8 cellular contexts compared by ENCODE assay signal in genomic region chrX:54182864-54183613, GRCh38. TPM values are rescaled to one million over a fixed set of nuclear protein-coding genes. Genes with fewer than 3 reads are reported as not detected.
DNase-seq lines count a peak whose midpoint lies in the region; ATAC-seq and TF ChIP-seq lines count a peak whose summit lies in the region.

TSS of gene FAM120C (minus strand) at chrX:54183254. CDS start at chrX:54183198, 56 bp downstream.

- no peaks in the 10 kb centered on the region for H3F3A ChIP-seq in neural cell (ENCODE audit: insufficient read depth, low read length, poor library complexity, severe bottlenecking)

- no peaks in the 10 kb centered on the region for H3K36me3 ChIP-seq in neural cell (ENCODE audit: insufficient read depth, low read length)

- no peaks in the 10 kb centered on the region for H3K9me2 ChIP-seq in neural cell (ENCODE audit: insufficient read depth, low read length)

- DNase-seq in DMS153 treated with DMSO at 0.1 percent for 48 hours (lab: John Stamatoyannopoulos, UW; ENCODE audit: unreplicated experiment) (peak; percentile 31), LHCN-M2 (ENCODE audit: low read depth) (peak; percentile 74), SHP77 (lab: John Stamatoyannopoulos, UW) (peak; percentile 92 to 97), fibroblast of the conjunctiva (ENCODE audit: low read depth) (peak; percentile 59)
- DNase-seq in activated effector memory CD4-positive, alpha-beta T cell treated with anti-CD3 and anti-CD28 coated beads, Interleukin-2, amount 50 U/mL, for 16 hours = peak; percentile 84

- no peak for TF ChIP-seq RAD21 in neural cell (conservative IDR thresholded peaks at IDR 0.05)

- H3K4me3 Mint-ChIP-seq in stimulated activated naive CD8-positive, alpha-beta T cell treated with anti-CD3 and anti-CD28 coated beads, Interleukin-15, Interleukin-2, amounts not matched to agents 100 ng/mL and 50 ng/mL, for 24 hours = peak within 1 kb of the TSS; percentile 94

- no peak for TF ChIP-seq CTCF in neural cell (IDR thresholded peaks at IDR 0.05; ENCODE audit: poor library complexity, severe bottlenecking)

- peak within 1 kb of the TSS; percentile 79 for H3K4me3 ChIP-seq in neural cell (ENCODE audit: low read length)

- H3K27me3 Mint-ChIP-seq in stimulated activated naive CD8-positive, alpha-beta T cell treated with anti-CD3 and anti-CD28 coated beads, Interleukin-15, Interleukin-2, amounts not matched to agents 100 ng/mL and 50 ng/mL, for 24 hours = no peaks in the 10 kb centered on the region

- H4K20me1 ChIP-seq in neural cell (ENCODE audit: insufficient read depth) = no peaks in the 10 kb centered on the region

- no peaks in the 10 kb centered on the region for H3K9me3 ChIP-seq in neural cell (ENCODE audit: low read length)

- peaks cover 23% of the 10 kb centered on the region for H3K79me2 ChIP-seq in neural cell (replicated peaks; ENCODE audit: insufficient read depth, low read length)

- H3K4me2 ChIP-seq in neural cell (ENCODE audit: low read length) = peak within 1 kb of the TSS; percentile 51

- no peak within 1 kb of the TSS for H2AFZ ChIP-seq in neural cell (ENCODE audit: low read depth, low read length)

- peak within 1 kb of the TSS; percentile 73 for H3K9ac ChIP-seq in neural cell (ENCODE audit: low read length)

- H3K9me3 Mint-ChIP-seq in stimulated activated naive CD8-positive, alpha-beta T cell treated with anti-CD3 and anti-CD28 coated beads, Interleukin-15, Interleukin-2, amounts not matched to agents 100 ng/mL and 50 ng/mL, for 24 hours = no peaks in the 10 kb centered on the region

- H3K27ac ChIP-seq in neural cell (ENCODE audit: low read length) = peak within 1 kb of the TSS; percentile 86

- ATAC-seq in GM21737 (IDR thresholded peaks at IDR 0.05; ENCODE audit: unreplicated experiment) = peak; percentile 34

- H3K36me3 Mint-ChIP-seq in stimulated activated naive CD8-positive, alpha-beta T cell treated with anti-CD3 and anti-CD28 coated beads, Interleukin-15, Interleukin-2, amounts not matched to agents 100 ng/mL and 50 ng/mL, for 24 hours (ENCODE audit: low read depth) = peaks cover 34% of the 10 kb centered on the region

- H3K4me1 Mint-ChIP-seq in stimulated activated naive CD8-positive, alpha-beta T cell treated with anti-CD3 and anti-CD28 coated beads, Interleukin-15, Interleukin-2, amounts not matched to agents 100 ng/mL and 50 ng/mL, for 24 hours (ENCODE audit: low read depth) = peaks cover 40% of the 10 kb centered on the region

- H3K27ac Mint-ChIP-seq in stimulated activated naive CD8-positive, alpha-beta T cell treated with anti-CD3 and anti-CD28 coated beads, Interleukin-15, Interleukin-2, amounts not matched to agents 100 ng/mL and 50 ng/mL, for 24 hours = peak within 1 kb of the TSS; percentile 90

- no peak for TF ChIP-seq EP300 in neural cell (conservative IDR thresholded peaks at IDR 0.05; ENCODE audit: poor library complexity, severe bottlenecking)

- H3K27me3 ChIP-seq in neural cell (ENCODE audit: insufficient read depth, low read depth, low read length) = no peaks in the 10 kb centered on the region

TF ChIP-seq in neural cell, 6 proteins besides CTCF, POLR2A, EP300 and RAD21:
- TF ChIP-seq TAF1 (IDR thresholded peaks at IDR 0.05; ENCODE audit: low read depth) = no peak
- no peak for TF ChIP-seq EZH2 (IDR thresholded peaks at IDR 0.05; ENCODE audit: borderline replicate concordance, insufficient read depth, low read length, poor library complexity, severe bottlenecking)
- no peak for TF ChIP-seq SMC3 (conservative IDR thresholded peaks at IDR 0.05; ENCODE audit: poor library complexity)
- no peak for TF ChIP-seq REST (IDR thresholded peaks at IDR 0.05; ENCODE audit: borderline replicate concordance)
- TF ChIP-seq MXI1 (conservative IDR thresholded peaks at IDR 0.05; ENCODE audit: poor library complexity, severe bottlenecking) = peak; percentile 63
- TF ChIP-seq POLR2AphosphoS5 (IDR thresholded peaks at IDR 0.05) = peak; percentile 49
TF ChIP-seq in neural cell: peak in this region for 2.

RNA-seq across cellular contexts. Expression of gene FAM120C, which starts in this region (rescaled TPM):
- total RNA-seq in LHCN-M2 (2014; rRNA removed) = 7.6 and 12.5 TPM in 2 replicates
- 3.1 TPM for polyA plus RNA-seq in LHCN-M2 (2012)
- 2.5 and 3.7 TPM in 2 replicates for polyA plus RNA-seq in neural cell
- polyA minus RNA-seq in neural cell = 5.8 and 6.1 TPM in 2 replicates

Comparison
In these comparisons a context has a peak if more than half of its experiments do, and no peak if none do; other contexts are left out.
1. Peak in every context shown above with its lines: DNase-seq, ATAC-seq, H3K4me3 ChIP-seq and H3K27ac ChIP-seq.
2. DNase-seq: peak in every context shown above with its lines; median percentile 94 in SHP77; 84 in activated effector memory CD4-positive, alpha-beta T cell treated with anti-CD3 and anti-CD28 coated beads, Interleukin-2, amount 50 U/mL, for 16 hours; 74 in LHCN-M2; 59 in fibroblast of the conjunctiva; 31 in DMS153 treated with DMSO at 0.1 percent for 48 hours.